ENCODE assay signal across 20 cellular contexts in genomic region chr5:96975656-96976055, GRCh38.
"Had no signal": no experiment of that assay in that cellular context is flagged by ENCODE, and none has a peak within 500 bp of the region (broad histone marks: within the 10 kb centered on the region; RNA-seq: fewer than 3 reads in every experiment).

No MANE protein-coding gene starts in this region.

- H3K4me3 ChIP-seq: adrenal gland, ascending aorta, gastroesophageal sphincter, lung, ovary, prostate gland, upper lobe of right lung had no signal

- H3K9me3 Mint-ChIP-seq: activated naive CD4-positive, alpha-beta T cell treated with anti-CD3 and anti-CD28 coated beads, Interleukin-2, amount 50 U/mL, for 24 hours; dendritic cell treated with granulocyte-macrophage colony-stimulating factor and Interleukin-4, amounts not matched to agents 40 ng/mL and 50 ng/mL, for 4 days; naive thymus-derived CD4-positive, alpha-beta T cell; T-helper 2 cell treated with Interferon-gamma antibody and Interleukin-4, amounts not matched to agents 5 μg/mL and 100 μg/mL, for 36 hours had no signal

- H3K4me3 Mint-ChIP-seq: dendritic cell treated with granulocyte-macrophage colony-stimulating factor and Interleukin-4, amounts not matched to agents 40 ng/mL and 50 ng/mL, for 4 days; T-helper 2 cell treated with Interferon-gamma antibody and Interleukin-4, amounts not matched to agents 5 μg/mL and 100 μg/mL, for 36 hours had no signal

- ATAC-seq: gastroesophageal sphincter; naive thymus-derived CD4-positive, alpha-beta T cell; upper lobe of right lung had no signal

- H3K27ac Mint-ChIP-seq: dendritic cell treated with granulocyte-macrophage colony-stimulating factor and Interleukin-4, amounts not matched to agents 40 ng/mL and 50 ng/mL, for 4 days; T-helper 2 cell treated with Interferon-gamma antibody and Interleukin-4, amounts not matched to agents 5 μg/mL and 100 μg/mL, for 36 hours had no signal

- H3K36me3 ChIP-seq: ovary, prostate gland had no signal

- H3K27ac ChIP-seq: adrenal gland, ascending aorta, brain microvascular endothelial cell, gastroesophageal sphincter, ovary, prostate gland, upper lobe of right lung had no signal

- H3K27me3 Mint-ChIP-seq: activated naive CD4-positive, alpha-beta T cell treated with anti-CD3 and anti-CD28 coated beads, Interleukin-2, amount 50 U/mL, for 24 hours; dendritic cell treated with granulocyte-macrophage colony-stimulating factor and Interleukin-4, amounts not matched to agents 40 ng/mL and 50 ng/mL, for 4 days; naive thymus-derived CD4-positive, alpha-beta T cell had no signal

- H3K27me3 ChIP-seq: adrenal gland, ascending aorta, brain microvascular endothelial cell, gastroesophageal sphincter, ovary, upper lobe of right lung had no signal

- DNase-seq: activated CD4-positive, alpha-beta T cell treated with anti-CD3 and anti-CD28 coated beads for 1 hour; activated gamma-delta T cell treated with Interleukin-2 at 50 U/mL for 16 hours; activated T-cell treated with anti-CD3 and anti-CD28 coated beads, Interleukin-2, amount 50 U/mL, for 1 hour; adrenal gland; brain microvascular endothelial cell; caudate nucleus; effector CD4-positive, alpha-beta T cell; head of caudate nucleus; naive thymus-derived CD4-positive, alpha-beta T cell; ovary; stimulated activated CD4-positive, alpha-beta T cell treated with anti-CD3 and anti-CD28 coated beads, Interleukin-4, amount 100 ng/mL, for 24 hours; stimulated activated naive CD4-positive, alpha-beta T cell treated with Interleukin-2 at 50 U/mL for 16 hours; upper lobe of right lung had no signal

- H3K9me3 ChIP-seq: adrenal gland, ascending aorta, gastroesophageal sphincter, ovary, prostate gland, upper lobe of right lung had no signal

- H3K4me1 ChIP-seq: ascending aorta, prostate gland had no signal
